In the genomic region with DNA sequence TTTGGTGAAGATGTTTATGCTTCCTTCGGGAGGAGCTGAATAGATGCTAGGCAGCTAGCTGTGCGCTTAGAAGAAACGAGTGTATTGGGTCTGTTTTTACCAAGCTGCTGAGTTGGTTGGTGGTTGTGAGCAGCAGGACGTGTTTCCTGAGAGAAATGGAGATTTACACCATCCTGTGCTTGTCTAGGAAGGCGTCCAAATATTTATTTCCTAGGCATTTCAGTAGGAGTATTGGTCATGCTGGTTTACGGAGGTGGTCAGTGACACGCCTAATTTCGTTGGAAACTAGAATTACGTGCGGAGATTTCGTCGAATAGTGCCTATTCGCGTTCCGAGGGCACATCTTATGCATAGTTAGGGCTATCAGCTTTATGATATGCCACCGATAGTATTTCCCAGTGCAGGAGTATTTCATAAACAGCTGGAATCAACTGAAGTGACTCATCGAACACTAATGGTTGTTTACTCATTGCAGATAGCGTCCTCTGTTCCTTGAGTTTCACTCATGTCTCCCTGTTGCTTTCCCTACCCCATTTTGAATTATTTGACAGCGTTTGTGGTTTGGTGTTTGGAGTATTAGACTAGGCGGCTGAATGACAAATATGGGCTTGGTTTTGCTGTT, we compare ENCODE assay signal across 8 cellular contexts. TPM values are rescaled to one million over a fixed set of nuclear protein-coding genes. Genes with fewer than 3 reads are reported as not detected.
DNase-seq lines count a peak whose midpoint lies in the region; ATAC-seq and TF ChIP-seq lines count a peak whose summit lies in the region.

No MANE protein-coding gene starts in this region.

- no peak for TF ChIP-seq CTCF in Loucy (conservative IDR thresholded peaks at IDR 0.05; ENCODE audit: low read length)
- no peak for TF ChIP-seq CTCF in left ventricle myocardium inferior (IDR thresholded peaks at IDR 0.05; ENCODE audit: borderline replicate concordance)

- no peaks in the 10 kb centered on the region for H3K9me2 ChIP-seq in Loucy (replicated peaks; ENCODE audit: low read depth, low read length)

- no peaks in the 10 kb centered on the region for H3K9me3 Mint-ChIP-seq in activated T-helper 2 cell treated with anti-CD3 and anti-CD28 coated beads, Interferon-gamma antibody, Interleukin-2, Interleukin-4, amounts not matched to agents 10 μg/mL and 5 μg/mL and 100 μg/mL, durations not matched to agents 14 hours and 24 hours and 36 hours

- H3K4me3 ChIP-seq in Loucy (ENCODE audit: low read length, poor library complexity, severe bottlenecking) (peak overlapping the region; percentile 85), left ventricle myocardium inferior (peak overlapping the region; percentile 84)

- H3K79me2 ChIP-seq in Loucy (ENCODE audit: insufficient read depth, low read length): peaks cover 65% of the 10 kb centered on the region

- peak; percentile 28 for ATAC-seq in GM21723 (IDR thresholded peaks at IDR 0.05; ENCODE audit: unreplicated experiment)

- peaks cover 46% of the 10 kb centered on the region for H4K20me1 ChIP-seq in Loucy (ENCODE audit: insufficient read depth, low read length, poor library complexity, severe bottlenecking)

- peaks cover 49% of the 10 kb centered on the region for H3K4me1 ChIP-seq in Loucy (ENCODE audit: insufficient read depth, low read length, poor library complexity, severe bottlenecking)
- H3K4me1 ChIP-seq in left ventricle myocardium inferior: peaks cover 65% of the 10 kb centered on the region

- peak overlapping the region; percentile 95 for H3K27ac ChIP-seq in left ventricle myocardium inferior (replicated peaks)

- no peaks in the 10 kb centered on the region for H3K36me3 ChIP-seq in Loucy (ENCODE audit: insufficient read depth, low read length)
- no peaks in the 10 kb centered on the region for H3K36me3 ChIP-seq in left ventricle myocardium inferior

- intact Hi-C loops in activated T-helper 2 cell treated with anti-CD3 and anti-CD28 coated beads, Interferon-gamma antibody, Interleukin-2, Interleukin-4, amounts not matched to agents 10 μg/mL and 5 μg/mL and 100 μg/mL, durations not matched to agents 14 hours and 24 hours and 36 hours (cut with micrococcal nuclease): loop anchor here (5.0 kb wide), 1 partner anchor 97 kb away; a partner anchor contains a TSS
- intact Hi-C loops in left ventricle myocardium inferior (cut with micrococcal nuclease): no loop called here

- peak overlapping the region; percentile 96 for H3K27ac Mint-ChIP-seq in activated T-helper 2 cell treated with anti-CD3 and anti-CD28 coated beads, Interferon-gamma antibody, Interleukin-2, Interleukin-4, amounts not matched to agents 10 μg/mL and 5 μg/mL and 100 μg/mL, durations not matched to agents 14 hours and 24 hours and 36 hours

- peaks cover 16% of the 10 kb centered on the region for H3K36me3 Mint-ChIP-seq in activated T-helper 2 cell treated with anti-CD3 and anti-CD28 coated beads, Interferon-gamma antibody, Interleukin-2, Interleukin-4, amounts not matched to agents 10 μg/mL and 5 μg/mL and 100 μg/mL, durations not matched to agents 14 hours and 24 hours and 36 hours (ENCODE audit: low read depth)

- H3K9me3 ChIP-seq in Loucy (ENCODE audit: insufficient read depth, low read depth, low read length) (no peaks in the 10 kb centered on the region), left ventricle myocardium inferior (replicated peaks) (no peaks in the 10 kb centered on the region)

- peak overlapping the region; percentile 73 for H3K4me2 ChIP-seq in Loucy (ENCODE audit: low read depth, low read length, poor library complexity, severe bottlenecking)

- H3K4me3 Mint-ChIP-seq in activated T-helper 2 cell treated with anti-CD3 and anti-CD28 coated beads, Interferon-gamma antibody, Interleukin-2, Interleukin-4, amounts not matched to agents 10 μg/mL and 5 μg/mL and 100 μg/mL, durations not matched to agents 14 hours and 24 hours and 36 hours (ENCODE audit: low read depth): peak overlapping the region; percentile 94

- H3K27me3 ChIP-seq in Loucy (ENCODE audit: insufficient read depth, low read length, poor library complexity, severe bottlenecking) (no peaks in the 10 kb centered on the region), left ventricle myocardium inferior (ENCODE audit: low read depth) (no peaks in the 10 kb centered on the region)

- H3F3A ChIP-seq in Loucy (ENCODE audit: low read depth): no peaks in the 10 kb centered on the region

- DNase-seq in NCI-H1105 (lab: John Stamatoyannopoulos, UW) (peak; percentile 10), NCI-H1105 treated with DMSO at 0.1 percent for 48 hours (lab: John Stamatoyannopoulos, UW) (no peak), left ventricle myocardium inferior (no peak), renal cortical epithelial cell (ENCODE audit: low read depth) (peak; percentile 85)
- no peak for DNase-seq in activated T-helper 2 cell treated with anti-CD3 and anti-CD28 coated beads, Interferon-gamma antibody, Interleukin-2, Interleukin-4, amounts not matched to agents 10 μg/mL and 5 μg/mL and 100 μg/mL, durations not matched to agents 14 hours and 24 hours and 36 hours (ENCODE audit: low spot score)
- no peak for DNase-seq in activated effector memory CD4-positive, alpha-beta T cell treated with Interleukin-2 at 50 U/mL for 16 hours

- peak overlapping the region; percentile 85 for H3K9ac ChIP-seq in Loucy (ENCODE audit: low read depth, low read length, poor library complexity, severe bottlenecking)

- H3K27me3 Mint-ChIP-seq in activated T-helper 2 cell treated with anti-CD3 and anti-CD28 coated beads, Interferon-gamma antibody, Interleukin-2, Interleukin-4, amounts not matched to agents 10 μg/mL and 5 μg/mL and 100 μg/mL, durations not matched to agents 14 hours and 24 hours and 36 hours (ENCODE audit: low read depth): no peaks in the 10 kb centered on the region

- peak overlapping the region; percentile 90 for H2AFZ ChIP-seq in Loucy (ENCODE audit: low read length)

- H3K4me1 Mint-ChIP-seq in activated T-helper 2 cell treated with anti-CD3 and anti-CD28 coated beads, Interferon-gamma antibody, Interleukin-2, Interleukin-4, amounts not matched to agents 10 μg/mL and 5 μg/mL and 100 μg/mL, durations not matched to agents 14 hours and 24 hours and 36 hours (ENCODE audit: low read depth): peaks cover 35% of the 10 kb centered on the region

RNA-seq across cellular contexts. Expression of a gene that starts 0.8 kb away (rescaled TPM):
- total RNA-seq in activated T-helper 2 cell treated with anti-CD3 and anti-CD28 coated beads, Interferon-gamma antibody, Interleukin-2, Interleukin-4, amounts not matched to agents 10 μg/mL and 5 μg/mL and 100 μg/mL, durations not matched to agents 14 hours and 24 hours and 36 hours: 38.2 and 44.8 TPM in 2 replicates
- total RNA-seq in left ventricle myocardium inferior: 28.5 TPM
- total RNA-seq in renal cortical epithelial cell: 10.1 and 49.9 TPM in 2 replicates

Comparison
In these comparisons a context has a peak if more than half of its experiments do, and no peak if none do; other contexts are left out.
1. DNase-seq: peak in NCI-H1105 (single experiment) and renal cortical epithelial cell (single experiment); none in NCI-H1105 treated with DMSO at 0.1 percent for 48 hours (single experiment), activated T-helper 2 cell treated with anti-CD3 and anti-CD28 coated beads, Interferon-gamma antibody, Interleukin-2, Interleukin-4, amounts not matched to agents 10 μg/mL and 5 μg/mL and 100 μg/mL, durations not matched to agents 14 hours and 24 hours and 36 hours (single experiment), left ventricle myocardium inferior (single experiment) and activated effector memory CD4-positive, alpha-beta T cell treated with Interleukin-2 at 50 U/mL for 16 hours (single experiment).